1 cellular context compared by ENCODE assay signal in the genomic region with DNA sequence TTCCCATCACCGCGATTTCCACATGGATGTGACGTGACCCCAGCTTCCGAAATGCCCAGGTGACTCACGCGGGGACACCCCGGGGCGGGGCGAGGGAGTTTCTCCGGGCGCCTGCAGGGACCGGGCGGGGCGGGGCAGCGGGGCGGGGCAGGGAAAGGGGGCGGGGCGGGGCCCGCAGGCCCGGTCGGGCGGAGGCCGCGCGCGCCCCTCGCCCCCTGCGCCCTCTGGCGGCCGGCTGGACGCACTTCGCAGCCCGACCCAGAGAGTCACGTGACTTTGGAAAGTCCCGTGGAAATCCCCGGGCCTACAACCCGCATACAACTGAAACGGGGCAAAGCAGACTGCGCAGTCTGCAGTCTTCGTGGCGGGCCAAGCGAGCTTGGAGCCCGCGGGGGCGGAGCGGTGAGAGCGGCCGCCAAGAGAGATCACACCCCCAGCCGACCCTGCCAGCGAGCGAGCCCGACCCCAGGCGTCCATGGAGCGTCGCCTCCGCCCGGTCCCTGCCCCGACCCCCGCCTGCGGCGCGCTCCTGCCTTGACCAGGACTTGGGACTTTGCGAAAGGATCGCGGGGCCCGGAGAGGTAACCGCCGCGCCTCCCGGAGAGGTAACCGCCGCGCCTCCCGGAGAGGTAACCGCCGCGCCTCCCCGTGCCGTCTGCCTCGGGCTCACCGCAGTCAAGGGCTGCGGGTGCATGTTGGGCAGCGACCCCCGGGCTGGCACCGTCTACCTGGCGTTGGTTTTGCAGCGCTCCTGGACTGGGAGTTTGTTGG.
TF ChIP-seq lines count a peak whose summit lies in the region.

TNFAIP3 (plus strand) TSS at position 346 of the 771 bp plus-strand sequence. CDS start 3,969 bp downstream, outside the sequence.

TF ChIP-seq in H1, 55 proteins besides CTCF, POLR2A, EP300 and RAD21 (continued from another document):
- TF ChIP-seq MAX (IDR thresholded peaks at IDR 0.05) (peak; percentile 69; the same call in 1 of the 2 replicates), SP4 (IDR thresholded peaks at IDR 0.05; ENCODE audit: low read length) (no peak), SRF (IDR thresholded peaks at IDR 0.05; ENCODE audit: low read depth, low read length) (no peak), EZH2 (IDR thresholded peaks at IDR 0.05; ENCODE audit: low read depth, low read length, severe bottlenecking) (no peak), JUN (IDR thresholded peaks at IDR 0.05; ENCODE audit: low read depth, low read length) (no peak), SUZ12 (IDR thresholded peaks at IDR 0.05; ENCODE audit: low read length) (no peak), YY1 (IDR thresholded peaks at IDR 0.05; ENCODE audit: low read depth, low read length) (no peak), ZNF274 (IDR thresholded peaks at IDR 0.05; ENCODE audit: borderline replicate concordance, extremely low read depth, low read length) (no peak), TEAD4 (IDR thresholded peaks at IDR 0.05; ENCODE audit: low read depth, low read length) (0 out of 2 replicates have a peak, but pooled peaks have one; percentile 19), SIRT6 (IDR thresholded peaks at IDR 0.05; ENCODE audit: low read length) (no peak), CHD2 (IDR thresholded peaks at IDR 0.05; ENCODE audit: low read length) (no peak), PHF8 (conservative IDR thresholded peaks at IDR 0.05; ENCODE audit: low read depth, low read length) (no peak; the same call in 1 of the 2 replicates), CHD7 (IDR thresholded peaks at IDR 0.05; ENCODE audit: insufficient replicate concordance, low read length) (no peak), SIX5 (IDR thresholded peaks at IDR 0.05; ENCODE audit: low read depth, low read length) (no peak), RNF2 (IDR thresholded peaks at IDR 0.05; ENCODE audit: borderline replicate concordance, low read depth, low read length, missing control alignments, poor library complexity, severe bottlenecking) (peak; percentile 47), CBX8 (IDR thresholded peaks at IDR 0.05; ENCODE audit: borderline replicate concordance, low read depth, low read length) (no peak), GTF2F1 (IDR thresholded peaks at IDR 0.05; ENCODE audit: borderline replicate concordance, low read depth, low read length) (peak; percentile 83), BCL11A (IDR thresholded peaks at IDR 0.05; ENCODE audit: low read depth in 2 of 2, low read length in 2 of 2) (no peak), HDAC6 (IDR thresholded peaks at IDR 0.05; ENCODE audit: low read depth, low read length) (no peak), ASH2L (IDR thresholded peaks at IDR 0.05; ENCODE audit: low read length) (peak; percentile 9), ATF2 (IDR thresholded peaks at IDR 0.05; ENCODE audit: low read length) (no peak), TBP (IDR thresholded peaks at IDR 0.05; ENCODE audit: low read depth, low read length) (no peak), BACH1 (IDR thresholded peaks at IDR 0.05; ENCODE audit: low read length) (peak; percentile 55; the same call in 1 of the 2 replicates), HDAC2 (IDR thresholded peaks at IDR 0.05; ENCODE audit: borderline replicate concordance in 1 of 2, low read depth in 2 of 2, low read length in 2 of 2) (no peak), SP2 (IDR thresholded peaks at IDR 0.05; ENCODE audit: low read length) (no peak), TAF7 (optimal IDR thresholded peaks at IDR 0.05; ENCODE audit: borderline replicate concordance, low read depth, low read length) (peak; percentile 36), EGR1 (IDR thresholded peaks at IDR 0.05; ENCODE audit: borderline replicate concordance, low read depth, low read length) (peak; percentile 56; the same call in 1 of the 2 replicates), RXRA (IDR thresholded peaks at IDR 0.05; ENCODE audit: insufficient read depth, low read depth, low read length) (no peak), RFX5 (IDR thresholded peaks at IDR 0.05; ENCODE audit: borderline replicate concordance, low read depth, low read length) (no peak), CBX5 (IDR thresholded peaks at IDR 0.05; ENCODE audit: low read depth, low read length) (no peak), SAP30 (IDR thresholded peaks at IDR 0.05; ENCODE audit: insufficient read depth, insufficient replicate concordance, low read length) (no peak), NANOG (IDR thresholded peaks at IDR 0.05; ENCODE audit: insufficient read depth, low read depth, low read length, poor library complexity, severe bottlenecking) (no peak), E2F6 (IDR thresholded peaks at IDR 0.05) (no peak), POU5F1 (IDR thresholded peaks at IDR 0.05; ENCODE audit: low read depth, low read length) (no peak), RBBP5 (IDR thresholded peaks at IDR 0.05; ENCODE audit: borderline replicate concordance, low read depth, low read length) (peak; percentile 45; the same call in 1 of the 2 replicates), GABPA (IDR thresholded peaks at IDR 0.05; ENCODE audit: borderline replicate concordance, insufficient read depth, low read length) (no peak), JUND (IDR thresholded peaks at IDR 0.05; ENCODE audit: low read length) (peak; percentile 62), KDM1A (IDR thresholded peaks at IDR 0.05; ENCODE audit: borderline replicate concordance, low read length) (no peak), SP1 (IDR thresholded peaks at IDR 0.05; ENCODE audit: low read depth, low read length) (no peak), NRF1 (IDR thresholded peaks at IDR 0.05; ENCODE audit: low read depth, low read length) (no peak), ATF3 (IDR thresholded peaks at IDR 0.05; ENCODE audit: insufficient read depth, low read depth, low read length) (peak; percentile 73; the same call in 1 of the 2 replicates), POLR2AphosphoS5 (IDR thresholded peaks at IDR 0.05; ENCODE audit: low read depth, low read length) (0 out of 2 replicates have a peak, but pooled peaks have one; percentile 46), TCF12 (IDR thresholded peaks at IDR 0.05; ENCODE audit: low read depth, low read length) (0 out of 2 replicates have a peak, but pooled peaks have one; percentile 19), BRCA1 (IDR thresholded peaks at IDR 0.05; ENCODE audit: low read depth, low read length) (no peak), CTBP2 (IDR thresholded peaks at IDR 0.05; ENCODE audit: borderline replicate concordance, insufficient read depth, insufficient read length, low read length) (no peak), CREB1 (IDR thresholded peaks at IDR 0.05) (0 out of 2 replicates have a peak, but pooled peaks have one; percentile 10)
- TF ChIP-seq, protein P1, sequence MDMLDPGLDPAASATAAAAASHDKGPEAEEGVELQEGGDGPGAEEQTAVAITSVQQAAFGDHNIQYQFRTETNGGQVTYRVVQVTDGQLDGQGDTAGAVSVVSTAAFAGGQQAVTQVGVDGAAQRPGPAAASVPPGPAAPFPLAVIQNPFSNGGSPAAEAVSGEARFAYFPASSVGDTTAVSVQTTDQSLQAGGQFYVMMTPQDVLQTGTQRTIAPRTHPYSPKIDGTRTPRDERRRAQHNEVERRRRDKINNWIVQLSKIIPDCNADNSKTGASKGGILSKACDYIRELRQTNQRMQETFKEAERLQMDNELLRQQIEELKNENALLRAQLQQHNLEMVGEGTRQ (IDR thresholded peaks at IDR 0.05; ENCODE audit: low read length) = peak; percentile 92
